ENCODE assay signal across 8 cellular contexts in the genomic region with DNA sequence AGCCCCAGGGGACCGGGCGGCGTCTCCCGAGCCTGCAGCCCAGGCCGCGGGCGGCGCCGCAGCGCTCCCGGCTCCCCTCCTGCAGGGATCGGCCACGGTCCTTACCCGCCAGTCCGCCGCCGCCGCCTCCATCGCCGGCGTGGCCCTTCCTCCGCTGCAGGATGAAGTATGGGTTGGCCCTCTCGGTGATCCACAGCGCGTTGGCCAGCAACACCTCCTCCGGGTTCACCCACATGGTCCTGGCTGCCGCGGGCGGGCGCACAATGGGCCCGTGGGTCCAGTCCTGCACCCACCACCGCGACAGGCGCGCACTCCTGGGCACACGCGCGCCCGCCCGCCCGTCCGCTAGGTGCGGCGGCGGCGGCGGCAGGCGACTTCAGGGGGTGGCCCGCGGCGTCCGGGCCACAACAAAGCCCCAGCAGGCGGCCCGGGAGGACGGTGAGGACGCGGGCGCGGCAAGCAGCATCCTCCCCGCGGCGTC. TPM values are rescaled to one million over a fixed set of nuclear protein-coding genes. Genes with fewer than 3 reads are reported as not detected.
DNase-seq lines count a peak whose midpoint lies in the region; ATAC-seq and TF ChIP-seq lines count a peak whose summit lies in the region.

No MANE protein-coding gene starts in this region.

- peak overlapping the region; percentile 83 for H3K4me2 ChIP-seq in PC-3 (ENCODE audit: low read length)

- H3K27ac ChIP-seq in PC-3 (ENCODE audit: low read length) (no peak overlapping the region), layer of hippocampus (ENCODE audit: low read depth, low read length) (peak overlapping the region; percentile 89)

- ATAC-seq in GM18505 (IDR thresholded peaks at IDR 0.05; ENCODE audit: unreplicated experiment) (peak; percentile 57), HG02885 (IDR thresholded peaks at IDR 0.05; ENCODE audit: poor library complexity, unreplicated experiment) (peak; percentile 69), PC-3 (peak; percentile 59)
- ATAC-seq in stimulated activated memory B cell treated with anti-CD40 and anti-IgM and Interleukin-4, amounts not matched to agents 10 μg/mL and 1 μg/mL and 100 μg/mL, for 72 hours, result peak; percentile 83

- TF ChIP-seq POLR2A in GM18505 (IDR thresholded peaks at IDR 0.05; ENCODE audit: borderline replicate concordance, extremely low read depth, insufficient read depth, insufficient read length), result no peak

- H3K79me2 ChIP-seq in PC-3 (ENCODE audit: low read length), result peaks cover 30% of the 10 kb centered on the region

- H4K20me1 ChIP-seq in PC-3 (ENCODE audit: low read length), result no peaks in the 10 kb centered on the region

- H3K9me2 ChIP-seq in PC-3 (replicated peaks; ENCODE audit: low read length), result no peaks in the 10 kb centered on the region

- DNase-seq in BJ (ENCODE audit: low read depth) (no peak), PC-3 (no peak), choroid plexus epithelial cell (ENCODE audit: low read depth) (peak; percentile 55), DMS114 treated with DMSO at 0.1 percent for 48 hours (lab: John Stamatoyannopoulos, UW; ENCODE audit: unreplicated experiment) (no peak)

- peaks cover 6% of the 10 kb centered on the region for H3K36me3 Mint-ChIP-seq in stimulated activated memory B cell treated with anti-CD40 and anti-IgM and Interleukin-4, amounts not matched to agents 10 μg/mL and 1 μg/mL and 100 μg/mL, for 72 hours

- H3K4me1 Mint-ChIP-seq in stimulated activated memory B cell treated with anti-CD40 and anti-IgM and Interleukin-4, amounts not matched to agents 10 μg/mL and 1 μg/mL and 100 μg/mL, for 72 hours, result peaks cover 75% of the 10 kb centered on the region

- CTCF ChIA-PET in BJ (lab: Yijun Ruan, JAX) (interaction anchor here (0.8 to 1.6 kb wide), 5 partner anchors 9 to 102 kb away, joined by 3 to 5 read pairs (median 4); no protein-coding TSS in a partner anchor), PC-3 (lab: Charles Lee) (interaction anchor here (0.6 to 0.9 kb wide), 2 partner anchors 95 to 108 kb away, joined by 5 read pairs; no protein-coding TSS in a partner anchor)

- TF ChIP-seq CTCF in BJ (IDR thresholded peaks at IDR 0.05; ENCODE audit: insufficient read depth, low read depth, low read length), result no peak
- TF ChIP-seq CTCF in PC-3 (conservative IDR thresholded peaks at IDR 0.05; ENCODE audit: low read depth, low read length), result no peak
- no peak for TF ChIP-seq CTCF in choroid plexus epithelial cell (conservative IDR thresholded peaks at IDR 0.05; ENCODE audit: low read depth, low read length)

- peak overlapping the region; percentile 82 for H3K4me3 Mint-ChIP-seq in stimulated activated memory B cell treated with anti-CD40 and anti-IgM and Interleukin-4, amounts not matched to agents 10 μg/mL and 1 μg/mL and 100 μg/mL, for 72 hours

- H3K9me3 ChIP-seq in PC-3 (ENCODE audit: low read length), result peaks cover 1% of the 10 kb centered on the region; the same call in 1 of the 2 replicates

- intact Hi-C loops in PC-3 (cut with micrococcal nuclease), result loop anchor here (5.0 to 10.0 kb wide), 2 partner anchors 119 to 381 kb away; a partner anchor contains a TSS

- peaks cover 10% of the 10 kb centered on the region; the same call in 1 of the 2 replicates for H3K4me1 ChIP-seq in PC-3 (ENCODE audit: insufficient read depth, low read length)

- peak overlapping the region; percentile 57 for H3K9ac ChIP-seq in PC-3 (ENCODE audit: low read length)

- H3K4me3 ChIP-seq in BJ (ENCODE audit: low read depth, low read length), result peak overlapping the region; percentile 80
- peak overlapping the region; percentile 86 for H3K4me3 ChIP-seq in PC-3 (ENCODE audit: low read length)
- peak overlapping the region; percentile 68 for H3K4me3 ChIP-seq in choroid plexus epithelial cell (ENCODE audit: low read depth, low read length)

- no peaks in the 10 kb centered on the region for H3K27me3 ChIP-seq in BJ (ENCODE audit: control insufficient read depth, insufficient read depth, low read length)
- H3K27me3 ChIP-seq in PC-3 (ENCODE audit: low read length), result no peaks in the 10 kb centered on the region
- no peaks in the 10 kb centered on the region for H3K27me3 ChIP-seq in layer of hippocampus (ENCODE audit: control insufficient read depth, insufficient read depth, low read length)

- BruUV-seq in PC-3 (replicated peaks; lab: Mats Ljungman, UMichigan), result no TSS peak

- POLR2A ChIA-PET in BJ (lab: Charles Lee) (interaction anchor here (0.6 kb wide), 1 partner anchor 605 kb away, joined by 8 read pairs; no protein-coding TSS in a partner anchor), PC-3 (lab: Charles Lee; ENCODE audit: unreplicated experiment) (interaction anchor here (0.6 kb wide), 1 partner anchor 80 kb away, joined by 3 read pairs; no protein-coding TSS in a partner anchor)

- H3K36me3 ChIP-seq in BJ (ENCODE audit: control insufficient read depth, insufficient read depth, low read length) (no peaks in the 10 kb centered on the region), PC-3 (ENCODE audit: low read depth, low read length) (0 out of 2 replicates have a peak, but pooled peaks cover 2% of the 10 kb centered on the region)

- H3K27me3 Mint-ChIP-seq in stimulated activated memory B cell treated with anti-CD40 and anti-IgM and Interleukin-4, amounts not matched to agents 10 μg/mL and 1 μg/mL and 100 μg/mL, for 72 hours, result no peaks in the 10 kb centered on the region

- no peaks in the 10 kb centered on the region for H3F3A ChIP-seq in PC-3 (ENCODE audit: low read length, unreplicated experiment)

- H3K9me3 Mint-ChIP-seq in stimulated activated memory B cell treated with anti-CD40 and anti-IgM and Interleukin-4, amounts not matched to agents 10 μg/mL and 1 μg/mL and 100 μg/mL, for 72 hours, result peaks cover 3% of the 10 kb centered on the region

- H2AFZ ChIP-seq in PC-3 (ENCODE audit: low read length), result peak overlapping the region; percentile 98

- peak overlapping the region; percentile 89 for H3K27ac Mint-ChIP-seq in stimulated activated memory B cell treated with anti-CD40 and anti-IgM and Interleukin-4, amounts not matched to agents 10 μg/mL and 1 μg/mL and 100 μg/mL, for 72 hours

RNA-seq across cellular contexts. Expression of a gene that starts 0.3 kb away (rescaled TPM):
- 12.0 and 12.5 TPM in 2 replicates for polyA plus RNA-seq in BJ (2011; rRNA removed)
- 15.7 and 17.1 TPM in 2 replicates for polyA minus RNA-seq in BJ (2011; rRNA and poly(A)+ RNA removed)
- 11.2 and 12.7 TPM in 2 replicates for total RNA-seq in PC-3 (2014; rRNA removed)
